Comparison of ENCODE assay signal across 1 cellular context in genomic region chr19:33814181-33815165, GRCh38.
TF ChIP-seq lines count a peak whose summit lies in the region.

No MANE protein-coding gene starts in this region.

TF ChIP-seq in HepG2, 621 proteins besides CTCF, POLR2A, EP300 and RAD21:
- TF ChIP-seq ZNF354B (CRISPR knock-in tag; IDR thresholded peaks at IDR 0.05) (no peak), REPIN1 (CRISPR knock-in tag; IDR thresholded peaks at IDR 0.05; ENCODE audit: borderline replicate concordance, low read depth) (no peak), PHF8 (CRISPR knock-in tag; IDR thresholded peaks at IDR 0.05) (no peak), ZNF160 (CRISPR knock-in tag; IDR thresholded peaks at IDR 0.05) (no peak), FOXP1 (IDR thresholded peaks at IDR 0.05) (no peak), FOXP1 (CRISPR knock-in tag; IDR thresholded peaks at IDR 0.05) (no peak), ZNF17 (CRISPR knock-in tag; IDR thresholded peaks at IDR 0.05) (no peak), ZNF639 (CRISPR knock-in tag; conservative IDR thresholded peaks at IDR 0.05) (no peak), ERF (CRISPR knock-in tag; IDR thresholded peaks at IDR 0.05) (no peak), HMG20B (CRISPR knock-in tag; conservative IDR thresholded peaks at IDR 0.05) (no peak), RBM39 (IDR thresholded peaks at IDR 0.05; ENCODE audit: low read depth, low read length, poor library complexity, severe bottlenecking) (no peak), ZSCAN22 (CRISPR knock-in tag; IDR thresholded peaks at IDR 0.05) (no peak), ZNF451 (CRISPR knock-in tag; IDR thresholded peaks at IDR 0.05) (no peak)
